Comparison of ENCODE assay signal across 8 cellular contexts in genomic region chr2:102522169-102522568, GRCh38. TPM values are rescaled to one million over a fixed set of nuclear protein-coding genes. Genes with fewer than 3 reads are reported as not detected.
"Had no signal": no experiment of that assay in that cellular context is flagged by ENCODE, and none has a peak within 500 bp of the region (broad histone marks: within the 10 kb centered on the region; RNA-seq: fewer than 3 reads in every experiment).

No MANE protein-coding gene starts in this region.

- H3K27me3 Mint-ChIP-seq: IgD-negative memory B cell had no signal

- H3K27ac Mint-ChIP-seq: GM23338, H9 had no signal

- H3K4me2 ChIP-seq: GM23338 had no signal

- H3K4me3 ChIP-seq: GM23338 had no signal

- FAIRE-seq: H1, H54, HTR-8/SVneo had no signal

- ATAC-seq: GM23338 had no signal

- DNase-seq: H9, HCEC 1CT had no signal

- H3K4me3 Mint-ChIP-seq: GM23338, H9 had no signal

- H3K9me3 Mint-ChIP-seq: GM23338, H9 had no signal

- H2AFZ ChIP-seq: GM23338 had no signal

- H3K36me3 Mint-ChIP-seq: IgD-negative memory B cell had no signal

- H3K4me1 Mint-ChIP-seq: GM23338, H9, IgD-negative memory B cell had no signal

RNA-seq across cellular contexts. Expression of gene SLC9A4, which starts 49.1 kb away (rescaled TPM):
- total RNA-seq: GM23338, H1, H9, HT-29 had no signal
- polyA plus RNA-seq: GM23338, H1, IgD-negative memory B cell had no signal
